Comparison of ENCODE assay signal across 25 cellular contexts in genomic region chr1:77545970-77546369, GRCh38.
A peak's percentile ranks its signal among the peaks of the same experiment; 100 is the strongest.
DNase-seq lines count a peak whose midpoint lies in the region; ATAC-seq and TF ChIP-seq lines count a peak whose summit lies in the region.
"Had no signal": no experiment of that assay in that cellular context is flagged by ENCODE, and none has a peak within 500 bp of the region (broad histone marks: within the 10 kb centered on the region; RNA-seq: fewer than 3 reads in every experiment).

No MANE protein-coding gene starts in this region.

- H2AK9ac ChIP-seq in IMR-90 (replicated peaks; ENCODE audit: low read depth, low read length, poor library complexity), result no peak overlapping the region

- POLR2A ChIA-PET in IMR-90 (lab: Charles Lee; ENCODE audit: unreplicated experiment), result no interaction called here

- H2BK20ac ChIP-seq in IMR-90 (ENCODE audit: low read depth, low read length), result peak overlapping the region; percentile 58

- no peaks in the 10 kb centered on the region for H4K20me1 ChIP-seq in IMR-90 (ENCODE audit: insufficient read depth, low read length)

- dilution Hi-C loops in IMR-90 (cut with HindIII; ENCODE audit: low sequenced_read_pairs, unreplicated experiment), result no loop called here

- peaks cover 12% of the 10 kb centered on the region for H3K4me1 ChIP-seq in IMR-90 (ENCODE audit: control insufficient read depth, insufficient read depth, low read length)
- H3K4me1 ChIP-seq: esophagus squamous epithelium, SJCRH30 had no signal

- no peaks in the 10 kb centered on the region for H3K27me3 ChIP-seq in IMR-90 (ENCODE audit: control insufficient read depth, insufficient read depth, low read length)
- H3K27me3 ChIP-seq: esophagus squamous epithelium, SJCRH30 had no signal

- intact Hi-C loops in IMR-90 (cut with micrococcal nuclease), result no loop called here

- no peak for TF ChIP-seq POLR2A in IMR-90 (IDR thresholded peaks at IDR 0.05; ENCODE audit: low read depth, low read length)

- H3K4me3 ChIP-seq in IMR-90 (ENCODE audit: insufficient read depth, low read depth, low read length) (no peak overlapping the region), skeletal muscle cell (ENCODE audit: low read depth, low read length) (no peak overlapping the region)
- H3K4me3 ChIP-seq: esophagus squamous epithelium, SJCRH30, thoracic aorta had no signal

- peak overlapping the region in 1 of 2 experiments; percentile 56; a peak in 2 of 4 replicates for H4K8ac ChIP-seq in IMR-90 (ENCODE audit: low read depth in 2 of 2, low read length in 2 of 2)

- no peak for TF ChIP-seq CTCF in IMR-90 (conservative IDR thresholded peaks at IDR 0.05; ENCODE audit: low read depth, low read length)

- no peak overlapping the region for H3K23ac ChIP-seq in IMR-90 (ENCODE audit: low read depth, low read length)

- peak overlapping the region; percentile 65 for H3K4ac ChIP-seq in IMR-90 (ENCODE audit: low read depth, low read length)

- peak overlapping the region; percentile 51; the same call in 1 of the 2 replicates for H4K5ac ChIP-seq in IMR-90 (ENCODE audit: low read depth, low read length)

- TF ChIP-seq RAD21 in IMR-90 (IDR thresholded peaks at IDR 0.05; ENCODE audit: low read length), result no peak

- peak overlapping the region; percentile 62; the same call in 1 of the 2 replicates for H2AK5ac ChIP-seq in IMR-90 (ENCODE audit: low read depth, low read length)

- peak overlapping the region; percentile 47 for H2BK120ac ChIP-seq in IMR-90 (ENCODE audit: low read depth, low read length)

- BruUV-seq in IMR-90 (replicated peaks; lab: Mats Ljungman, UMichigan), result no TSS peak

- H3K27ac ChIP-seq in IMR-90 (ENCODE audit: insufficient read depth, low read length), result peak overlapping the region; percentile 25; the same call in 1 of the 2 replicates
- H3K27ac ChIP-seq in cingulate gyrus (ENCODE audit: low read depth, low read length), result peak overlapping the region; percentile 3
- H3K27ac ChIP-seq: 22Rv1, esophagus squamous epithelium, HL-60, SJCRH30, thoracic aorta had no signal

- H3K14ac ChIP-seq in IMR-90 (replicated peaks; ENCODE audit: low read depth, low read length), result no peak overlapping the region; the same call in 1 of the 2 replicates

- H3K56ac ChIP-seq in IMR-90 (ENCODE audit: extremely low read depth, insufficient read depth, low read length), result no peak overlapping the region

- DNase-seq in NCI-H446 treated with DMSO at 0.1 percent for 48 hours (lab: John Stamatoyannopoulos, UW) (peak; percentile 12), NCI-H446 (lab: John Stamatoyannopoulos, UW) (no peak), IMR-90 (peak; percentile 54), skeletal muscle cell (ENCODE audit: low read depth) (peak; percentile 82), NCI-H187 treated with DMSO at 0.1 percent for 48 hours (lab: John Stamatoyannopoulos, UW) (no peak), GM19238 (ENCODE audit: insufficient read length, low spot score) (no peak)
- DNase-seq: activated CD4-positive, CD25-positive, alpha-beta regulatory T cell; activated CD8-positive, alpha-beta memory T cell treated with anti-CD3 and anti-CD28 coated beads for 24 hours; effector CD4-positive, alpha-beta T cell; esophagus squamous epithelium; GOT3; KG1; kidney; naive B cell; NCI-H1092; NCI-H2081 treated with DMSO at 0.1 percent for 48 hours; PC-3; SJCRH30; small intestine; stimulated activated CD4-positive, alpha-beta T cell treated with anti-CD3 and anti-CD28 coated beads, Interleukin-4, amount 100 ng/mL, for 4 hours had no signal

- H3K79me1 ChIP-seq in IMR-90 (ENCODE audit: low read depth in 1 of 2, low read length in 2 of 2), result peaks cover 0 to 25% of the 10 kb centered on the region in 2 experiments; a peak in 2 of 4 replicates

- peak overlapping the region; percentile 86 for H3K18ac ChIP-seq in IMR-90 (ENCODE audit: low read depth, low read length)

- ATAC-seq in IMR-90 (ENCODE audit: low read depth) (peak; percentile 55), HG03175 (IDR thresholded peaks at IDR 0.05; ENCODE audit: unreplicated experiment) (no peak)
- ATAC-seq: PC-3 had no signal

- CTCF ChIA-PET in IMR-90 (lab: Yijun Ruan, JAX), result interaction anchor here (1.1 kb wide), 1 partner anchor 10 kb away, joined by 4 read pairs; no protein-coding TSS in a partner anchor

- no peak overlapping the region; the same call in 1 of the 2 replicates for H3K4me2 ChIP-seq in IMR-90 (ENCODE audit: low read depth, low read length)

- H2AFZ ChIP-seq in IMR-90 (replicated peaks; ENCODE audit: low read length, poor library complexity), result no peak overlapping the region

- 70% methylated on average over 3 of the region's 5 CpGs; no CpG with 5 or more reads in 1 of the 2 experiments for WGBS in IMR-90 (ENCODE audit: extremely low coverage in 2 of 2, insufficient read length in 1 of 2), 2 experiments

- peak overlapping the region; percentile 52 for H2BK5ac ChIP-seq in IMR-90 (ENCODE audit: low read depth, low read length, poor library complexity, severe bottlenecking)

- peaks cover 6% of the 10 kb centered on the region for H3K9me1 ChIP-seq in IMR-90 (ENCODE audit: insufficient read depth, low read length)

- no peaks in the 10 kb centered on the region for H3K9me3 ChIP-seq in IMR-90 (ENCODE audit: control insufficient read depth, insufficient read depth, low read length)
- H3K9me3 ChIP-seq: esophagus squamous epithelium, SJCRH30, thoracic aorta had no signal

- peak overlapping the region; percentile 19; the same call in 1 of the 2 replicates for H4K91ac ChIP-seq in IMR-90 (ENCODE audit: insufficient read depth, low read depth, low read length)

- no peaks in the 10 kb centered on the region for H3K36me3 ChIP-seq in IMR-90 (ENCODE audit: control insufficient read depth, insufficient read depth, low read length)
- H3K36me3 ChIP-seq: esophagus squamous epithelium, SJCRH30, thoracic aorta had no signal

- in situ Hi-C loops in IMR-90 (cut with MboI; ENCODE audit: low sequenced_read_pairs), result no loop called here

- no peak overlapping the region for H3K9ac ChIP-seq in IMR-90 (ENCODE audit: low read depth, low read length)

- H2BK15ac ChIP-seq in IMR-90 (ENCODE audit: low read depth, low read length), result peak overlapping the region; percentile 52; the same call in 2 of the 3 replicates

TF ChIP-seq in IMR-90, 13 proteins besides CTCF, POLR2A, EP300 and RAD21:
- TF ChIP-seq FOS (IDR thresholded peaks at IDR 0.05; ENCODE audit: low read depth, low read length), result no peak
- no peak for TF ChIP-seq USF2 (IDR thresholded peaks at IDR 0.05; ENCODE audit: low read depth, low read length)
- TF ChIP-seq CHD1 (IDR thresholded peaks at IDR 0.05; ENCODE audit: low read depth, low read length), result no peak
- TF ChIP-seq SMC3 (IDR thresholded peaks at IDR 0.05; ENCODE audit: low read depth, low read length), result no peak
- TF ChIP-seq ELK1 (IDR thresholded peaks at IDR 0.05; ENCODE audit: borderline replicate concordance, low read depth, low read length), result no peak
- no peak for TF ChIP-seq BHLHE40 (IDR thresholded peaks at IDR 0.05; ENCODE audit: low read depth, low read length)
- TF ChIP-seq MXI1 (IDR thresholded peaks at IDR 0.05; ENCODE audit: borderline replicate concordance, low read depth, low read length), result no peak
- TF ChIP-seq CEBPB (IDR thresholded peaks at IDR 0.05; ENCODE audit: low read depth, low read length), result no peak
- TF ChIP-seq MAFK (IDR thresholded peaks at IDR 0.05; ENCODE audit: low read depth, low read length), result no peak

Comparison
In these comparisons a context has a peak if more than half of its experiments do, and no peak if none do; other contexts are left out.
1. DNase-seq: peak in NCI-H446 treated with DMSO at 0.1 percent for 48 hours (single experiment), IMR-90 (single experiment) and skeletal muscle cell (single experiment); none in NCI-H446 (0 of 2), NCI-H187 treated with DMSO at 0.1 percent for 48 hours (single experiment) and GM19238 (single experiment).